In genomic region chr2:205887637-205888036, GRCh38 we compare ENCODE assay signal across 32 cellular contexts.
"Had no signal": no experiment of that assay in that cellular context is flagged by ENCODE, and none has a peak within 500 bp of the region (broad histone marks: within the 10 kb centered on the region; RNA-seq: fewer than 3 reads in every experiment).

No MANE protein-coding gene starts in this region.

- ATAC-seq: activated CD8-positive, alpha-beta memory T cell treated with anti-CD3 and anti-CD28 coated beads, Interleukin-2, amount 10 ng/mL, durations not matched to agents 7 days and 5 days; activated naive CD8-positive, alpha-beta T cell treated with anti-CD3 and anti-CD28 coated beads, Interleukin-2, amount 50 U/mL, for 24 hours; Panc1 had no signal

- DNase-seq: activated CD4-positive, alpha-beta memory T cell treated with anti-CD3 and anti-CD28 coated beads, Interleukin-2, amount 10 ng/mL, durations not matched to agents 7 days and 5 days; activated CD4-positive, alpha-beta T cell treated with anti-CD3 and anti-CD28 coated beads for 1 hour; activated CD4-positive, alpha-beta T cell treated with anti-CD3 and anti-CD28 coated beads for 48 hours; activated CD4-positive, CD25-positive, alpha-beta regulatory T cell; activated CD8-positive, alpha-beta memory T cell treated with anti-CD3 and anti-CD28 coated beads for 24 hours; activated CD8-positive, alpha-beta memory T cell treated with anti-CD3 and anti-CD28 coated beads, Interleukin-2, amount 10 ng/mL, durations not matched to agents 7 days and 5 days; activated CD8-positive, alpha-beta memory T cell treated with anti-CD3 and anti-CD28 coated beads, Interleukin-2, amount 50 U/mL, for 48 hours; activated effector memory CD4-positive, alpha-beta T cell treated with Interleukin-2 at 50 U/mL for 16 hours; activated naive CD4-positive, alpha-beta T cell treated with anti-CD3 and anti-CD28 coated beads, Interleukin-2, amount 10 ng/mL, durations not matched to agents 7 days and 5 days; activated naive CD8-positive, alpha-beta T cell treated with anti-CD3 and anti-CD28 coated beads, Interleukin-2, amount 50 U/mL, for 24 hours; activated T-cell treated with anti-CD3 and anti-CD28 coated beads, Interleukin-2, amount 50 U/mL, for 48 hours; Karpas-422; KBM-7; NCI-H1436 treated with DMSO at 0.1 percent for 48 hours; NCI-H1694 treated with DMSO at 0.1 percent for 48 hours; NCI-H2029; NCI-H2107; NCI-H2171; NCI-H510A; NCI-H526; NCI-H748 treated with DMSO at 0.1 percent for 48 hours; RPMI8226; SHP77 treated with DMSO at 0.1 percent for 48 hours; SW 1271; T-helper 1 cell; T-helper 2 cell; T-helper 9 cell; WERI-Rb-1 had no signal

- H3K36me3 Mint-ChIP-seq: activated CD8-positive, alpha-beta memory T cell treated with anti-CD3 and anti-CD28 coated beads, Interleukin-2, amount 10 ng/mL, durations not matched to agents 7 days and 5 days; activated naive CD4-positive, alpha-beta T cell treated with anti-CD3 and anti-CD28 coated beads, Interleukin-2, amount 10 ng/mL, durations not matched to agents 7 days and 5 days; activated naive CD8-positive, alpha-beta T cell; brain had no signal

- H3K27ac Mint-ChIP-seq: activated CD4-positive, alpha-beta memory T cell treated with anti-CD3 and anti-CD28 coated beads, Interleukin-2, amount 10 ng/mL, durations not matched to agents 7 days and 5 days; activated CD8-positive, alpha-beta memory T cell treated with anti-CD3 and anti-CD28 coated beads, Interleukin-2, amount 10 ng/mL, durations not matched to agents 7 days and 5 days; activated naive CD4-positive, alpha-beta T cell treated with anti-CD3 and anti-CD28 coated beads, Interleukin-2, amount 10 ng/mL, durations not matched to agents 7 days and 5 days; activated naive CD8-positive, alpha-beta T cell; activated naive CD8-positive, alpha-beta T cell treated with anti-CD3 and anti-CD28 coated beads, Interleukin-2, amount 50 U/mL, for 24 hours; brain had no signal

- H3K4me3 Mint-ChIP-seq: activated CD4-positive, alpha-beta memory T cell treated with anti-CD3 and anti-CD28 coated beads, Interleukin-2, amount 10 ng/mL, durations not matched to agents 7 days and 5 days; activated CD8-positive, alpha-beta memory T cell treated with anti-CD3 and anti-CD28 coated beads, Interleukin-2, amount 10 ng/mL, durations not matched to agents 7 days and 5 days; activated naive CD4-positive, alpha-beta T cell treated with anti-CD3 and anti-CD28 coated beads, Interleukin-2, amount 10 ng/mL, durations not matched to agents 7 days and 5 days; activated naive CD8-positive, alpha-beta T cell; activated naive CD8-positive, alpha-beta T cell treated with anti-CD3 and anti-CD28 coated beads, Interleukin-2, amount 50 U/mL, for 24 hours; brain; central memory CD8-positive, alpha-beta T cell had no signal

- H3K4me1 Mint-ChIP-seq: activated naive CD4-positive, alpha-beta T cell treated with anti-CD3 and anti-CD28 coated beads, Interleukin-2, amount 10 ng/mL, durations not matched to agents 7 days and 5 days; activated naive CD8-positive, alpha-beta T cell treated with anti-CD3 and anti-CD28 coated beads, Interleukin-2, amount 50 U/mL, for 24 hours had no signal

- H3K36me3 ChIP-seq: WERI-Rb-1 had no signal

- H3K27ac ChIP-seq: WERI-Rb-1 had no signal

- H3K9me3 Mint-ChIP-seq: activated CD4-positive, alpha-beta memory T cell treated with anti-CD3 and anti-CD28 coated beads, Interleukin-2, amount 10 ng/mL, durations not matched to agents 7 days and 5 days; activated naive CD4-positive, alpha-beta T cell treated with anti-CD3 and anti-CD28 coated beads, Interleukin-2, amount 10 ng/mL, durations not matched to agents 7 days and 5 days; activated naive CD8-positive, alpha-beta T cell treated with anti-CD3 and anti-CD28 coated beads, Interleukin-2, amount 50 U/mL, for 24 hours; central memory CD8-positive, alpha-beta T cell had no signal
